Comparison of ENCODE assay signal across 27 cellular contexts in genomic region chr2:101657787-101658186, GRCh38. TPM values are rescaled to one million over a fixed set of nuclear protein-coding genes. Genes with fewer than 3 reads are reported as not detected.
A peak's percentile ranks its signal among the peaks of the same experiment; 100 is the strongest.
DNase-seq lines count a peak whose midpoint lies in the region; ATAC-seq and TF ChIP-seq lines count a peak whose summit lies in the region.
"Had no signal": no experiment of that assay in that cellular context is flagged by ENCODE, and none has a peak within 500 bp of the region (broad histone marks: within the 10 kb centered on the region; RNA-seq: fewer than 3 reads in every experiment).

No MANE protein-coding gene starts in this region.

- H3K36me3 Mint-ChIP-seq in glutamatergic neuron (ENCODE audit: unreplicated experiment) = no peaks in the 10 kb centered on the region
- H3K36me3 Mint-ChIP-seq: natural killer cell had no signal

- H3K27me3 Mint-ChIP-seq in stimulated activated naive CD8-positive, alpha-beta T cell treated with anti-CD3 and anti-CD28 coated beads, Interleukin-15, amount 100 ng/mL, for 72 hours = no peaks in the 10 kb centered on the region
- H3K27me3 Mint-ChIP-seq in glutamatergic neuron (ENCODE audit: unreplicated experiment) = no peaks in the 10 kb centered on the region

- TF ChIP-seq POLR2A in NB4 (IDR thresholded peaks at IDR 0.05; ENCODE audit: extremely low read depth, insufficient read length) (no peak), Peyer's patch (IDR thresholded peaks at IDR 0.05) (no peak)

- no peaks in the 10 kb centered on the region for H3K27me3 ChIP-seq in left ventricle myocardium inferior (ENCODE audit: low read depth)
- no peaks in the 10 kb centered on the region for H3K27me3 ChIP-seq in ascending aorta
- no peaks in the 10 kb centered on the region for H3K27me3 ChIP-seq in Peyer's patch
- no peaks in the 10 kb centered on the region for H3K27me3 ChIP-seq in upper lobe of right lung
- H3K27me3 ChIP-seq: left lung had no signal

- H3K4me1 ChIP-seq in left ventricle myocardium inferior = peaks cover 34% of the 10 kb centered on the region
- peaks cover 0 to 4% of the 10 kb centered on the region in 2 donors for H3K4me1 ChIP-seq in ascending aorta
- no peaks in the 10 kb centered on the region for H3K4me1 ChIP-seq in Peyer's patch
- no peaks in the 10 kb centered on the region for H3K4me1 ChIP-seq in upper lobe of right lung
- H3K4me1 ChIP-seq: left lung had no signal

- H3K27ac ChIP-seq in left ventricle myocardium inferior (replicated peaks) (peak overlapping the region; percentile 25), ascending aorta (no peak overlapping the region), Peyer's patch (no peak overlapping the region), upper lobe of right lung (no peak overlapping the region)
- H3K27ac ChIP-seq: C4-2B, coronary artery, KMS-11, left lung had no signal

- peaks cover 2% of the 10 kb centered on the region for H3K4me1 Mint-ChIP-seq in stimulated activated naive CD8-positive, alpha-beta T cell treated with anti-CD3 and anti-CD28 coated beads, Interleukin-15, amount 100 ng/mL, for 72 hours
- peaks cover 2% of the 10 kb centered on the region for H3K4me1 Mint-ChIP-seq in glutamatergic neuron (ENCODE audit: low read depth, unreplicated experiment)
- H3K4me1 Mint-ChIP-seq: natural killer cell had no signal

- peak; percentile 49 for ATAC-seq in stimulated activated naive CD8-positive, alpha-beta T cell treated with anti-CD3 and anti-CD28 coated beads, Interleukin-15, Interleukin-2, amounts not matched to agents 100 U/mL and 50 U/mL, for 24 hours
- no peak for ATAC-seq in stimulated activated naive CD8-positive, alpha-beta T cell treated with anti-CD3 and anti-CD28 coated beads, Interleukin-15, amount 100 ng/mL, for 72 hours
- ATAC-seq in upper lobe of right lung = no peak
- ATAC-seq: activated CD8-positive, alpha-beta T cell treated with anti-CD3 and anti-CD28 coated beads, Interleukin-2, amount 10 ng/mL, durations not matched to agents 7 days and 5 days; activated naive CD4-positive, alpha-beta T cell treated with anti-CD3 and anti-CD28 coated beads, Interleukin-2, amount 50 U/mL, for 72 hours; esophagus mucosa; GM12878; left lung; natural killer cell had no signal

- H3K36me3 ChIP-seq in left ventricle myocardium inferior (no peaks in the 10 kb centered on the region), ascending aorta (no peaks in the 10 kb centered on the region), Peyer's patch (no peaks in the 10 kb centered on the region), upper lobe of right lung (no peaks in the 10 kb centered on the region)
- H3K36me3 ChIP-seq: left lung had no signal

- H3K9me3 Mint-ChIP-seq in stimulated activated naive CD8-positive, alpha-beta T cell treated with anti-CD3 and anti-CD28 coated beads, Interleukin-15, amount 100 ng/mL, for 72 hours = peaks cover 8 to 9% of the 10 kb centered on the region in 2 donors
- no peaks in the 10 kb centered on the region for H3K9me3 Mint-ChIP-seq in glutamatergic neuron (ENCODE audit: unreplicated experiment)
- H3K9me3 Mint-ChIP-seq: activated naive CD4-positive, alpha-beta T cell treated with anti-CD3 and anti-CD28 coated beads, Interleukin-2, amount 50 U/mL, for 72 hours; natural killer cell had no signal

- H3K4me3 Mint-ChIP-seq in stimulated activated naive CD8-positive, alpha-beta T cell treated with anti-CD3 and anti-CD28 coated beads, Interleukin-15, amount 100 ng/mL, for 72 hours = no peak overlapping the region
- no peak overlapping the region for H3K4me3 Mint-ChIP-seq in glutamatergic neuron (ENCODE audit: unreplicated experiment)
- H3K4me3 Mint-ChIP-seq: activated CD8-positive, alpha-beta T cell treated with anti-CD3 and anti-CD28 coated beads, Interleukin-2, amount 10 ng/mL, durations not matched to agents 7 days and 5 days; natural killer cell had no signal

- no peak overlapping the region for H3K4me3 ChIP-seq in NB4 (ENCODE audit: low read depth, low read length)
- H3K4me3 ChIP-seq in left ventricle myocardium inferior = no peak overlapping the region
- H3K4me3 ChIP-seq in ascending aorta = no peak overlapping the region
- H3K4me3 ChIP-seq in Peyer's patch = no peak overlapping the region
- H3K4me3 ChIP-seq in upper lobe of right lung = no peak overlapping the region
- H3K4me3 ChIP-seq: coronary artery, GM12878, left lung had no signal

- TF ChIP-seq CTCF in NB4 (IDR thresholded peaks at IDR 0.05; ENCODE audit: low read depth, low read length) (no peak), left ventricle myocardium inferior (IDR thresholded peaks at IDR 0.05; ENCODE audit: borderline replicate concordance) (no peak), ascending aorta (IDR thresholded peaks at IDR 0.05) (no peak), glutamatergic neuron (IDR thresholded peaks at IDR 0.05; ENCODE audit: partially characterized antibody, unreplicated experiment) (no peak), Peyer's patch (IDR thresholded peaks at IDR 0.05) (no peak), upper lobe of right lung (IDR thresholded peaks at IDR 0.05) (no peak)

- H3K27ac Mint-ChIP-seq in stimulated activated naive CD8-positive, alpha-beta T cell treated with anti-CD3 and anti-CD28 coated beads, Interleukin-15, amount 100 ng/mL, for 72 hours = no peak overlapping the region
- no peak overlapping the region for H3K27ac Mint-ChIP-seq in glutamatergic neuron (ENCODE audit: unreplicated experiment)
- H3K27ac Mint-ChIP-seq: activated CD8-positive, alpha-beta T cell treated with anti-CD3 and anti-CD28 coated beads, Interleukin-2, amount 10 ng/mL, durations not matched to agents 7 days and 5 days; activated naive CD4-positive, alpha-beta T cell treated with anti-CD3 and anti-CD28 coated beads, Interleukin-2, amount 50 U/mL, for 72 hours; activated T-helper 2 cell treated with anti-CD3 and anti-CD28 coated beads, Interferon-gamma antibody, Interleukin-2, Interleukin-4, amounts not matched to agents 10 μg/mL and 5 μg/mL and 100 μg/mL, durations not matched to agents 14 hours and 24 hours and 36 hours; natural killer cell had no signal

- intact Hi-C loops in left ventricle myocardium inferior (cut with micrococcal nuclease) = no loop called here
- intact Hi-C loops in ascending aorta (cut with DNase I) = loop anchor here (5.0 kb wide), 1 partner anchor 40 kb away; the partner anchor contains the start of gene MAP4K4
- intact Hi-C loops in upper lobe of right lung (cut with DNase I) = no loop called here

- no peaks in the 10 kb centered on the region for H3K9me3 ChIP-seq in left ventricle myocardium inferior (replicated peaks)
- no peaks in the 10 kb centered on the region for H3K9me3 ChIP-seq in ascending aorta
- no peaks in the 10 kb centered on the region for H3K9me3 ChIP-seq in Peyer's patch
- no peaks in the 10 kb centered on the region for H3K9me3 ChIP-seq in upper lobe of right lung
- H3K9me3 ChIP-seq: left lung had no signal

- no peak for DNase-seq in stimulated activated naive CD8-positive, alpha-beta T cell treated with anti-CD3 and anti-CD28 coated beads, Interleukin-15, Interleukin-2, amounts not matched to agents 100 U/mL and 50 U/mL, for 24 hours
- DNase-seq in stimulated activated naive CD8-positive, alpha-beta T cell treated with anti-CD3 and anti-CD28 coated beads, Interleukin-15, amount 100 ng/mL, for 72 hours = no peak
- DNase-seq in NB4 (ENCODE audit: low read depth) (peak; percentile 17), left ventricle myocardium inferior (no peak), ascending aorta (ENCODE audit: low spot score in 2 of 2) (no peak), glutamatergic neuron (no peak), Peyer's patch (no peak), upper lobe of right lung (no peak)
- DNase-seq: activated CD8-positive, alpha-beta T cell treated with anti-CD3 and anti-CD28 coated beads, Interleukin-2, amount 10 ng/mL, durations not matched to agents 7 days and 5 days; effector memory CD4-positive, alpha-beta T cell; foreskin melanocyte; hypothalamus; left lung; midbrain; natural killer cell; NCI-H1436; NCI-H510A treated with DMSO at 0.1 percent for 48 hours; small intestine; T-helper 2 cell; trophoblast cell had no signal

RNA-seq across cellular contexts. Expression of gene MAP4K4, which starts 39.7 kb away (rescaled TPM):
- 102 TPM for total RNA-seq in left ventricle myocardium inferior
- total RNA-seq in ascending aorta = 48.0 TPM
- 756 TPM for total RNA-seq in glutamatergic neuron (ENCODE audit: unreplicated experiment)
- 10 to 100 TPM; 14.2 to 65.2 (median 29.1) TPM for total RNA-seq in Peyer's patch
- 88.7 TPM for total RNA-seq in upper lobe of right lung
